In the genomic region with DNA sequence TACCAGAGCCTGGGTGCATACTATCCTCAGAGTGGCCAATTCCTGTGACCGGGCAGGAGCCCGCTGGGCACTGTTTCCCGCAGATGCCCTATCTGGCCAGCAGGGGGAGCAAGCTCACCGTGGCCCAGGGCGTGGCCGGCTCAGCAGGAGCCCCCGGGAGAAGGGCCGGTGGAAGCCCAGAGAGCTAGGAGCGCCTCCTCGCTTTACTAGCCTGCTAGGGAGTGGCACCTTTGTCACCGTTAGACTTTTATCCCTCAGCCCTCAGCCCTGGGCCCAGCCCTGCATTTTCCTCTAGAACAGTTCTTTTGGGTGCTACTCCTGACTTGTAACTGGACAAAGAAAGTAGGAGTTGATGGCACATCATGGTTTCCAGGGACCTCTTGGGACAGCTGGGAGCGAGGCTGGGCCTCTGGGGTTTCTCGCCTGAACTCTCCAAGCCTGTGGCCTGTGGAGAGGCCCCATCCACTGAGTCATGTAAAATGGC, we compare ENCODE assay signal across 9 cellular contexts. TPM values are rescaled to one million over a fixed set of nuclear protein-coding genes. Genes with fewer than 3 reads are reported as not detected.
A peak's percentile ranks its signal among the peaks of the same experiment; 100 is the strongest.
DNase-seq lines count a peak whose midpoint lies in the region; ATAC-seq and TF ChIP-seq lines count a peak whose summit lies in the region.
"Had no signal": no experiment of that assay in that cellular context is flagged by ENCODE, and none has a peak within 500 bp of the region (broad histone marks: within the 10 kb centered on the region; RNA-seq: fewer than 3 reads in every experiment).

No MANE protein-coding gene starts in this region.

- no peak overlapping the region for H4K91ac ChIP-seq in IMR-90 (ENCODE audit: insufficient read depth, low read depth, low read length)

- 11% methylated on average over 3 of the region's 13 CpGs; no CpG with 5 or more reads in 1 of the 2 experiments for WGBS in IMR-90 (ENCODE audit: extremely low coverage in 2 of 2, insufficient read length in 1 of 2), 2 experiments
- WGBS in ovary, 3 donors, result 24 to 27% (median 24%) methylated on average over 13 of the region's 13 CpGs
- 14% methylated on average over 13 of the region's 13 CpGs; no CpG with 5 or more reads in 1 of the 2 donors for WGBS in transverse colon (ENCODE audit: low coverage in 1 of 2), 2 donors

- no peak overlapping the region for H2AK5ac ChIP-seq in IMR-90 (ENCODE audit: low read depth, low read length)

- peak overlapping the region; percentile 87 for H3K27ac Mint-ChIP-seq in activated T-helper 17 cell treated with anti-CD3 and anti-CD28 coated beads, Interleukin-2, amount 50 U/mL, for 72 hours

- H3K4me1 ChIP-seq in DOHH2 (ENCODE audit: control insufficient read depth, low read length), result no peaks in the 10 kb centered on the region
- H3K4me1 ChIP-seq in IMR-90 (ENCODE audit: control insufficient read depth, insufficient read depth, low read length), result no peaks in the 10 kb centered on the region
- no peaks in the 10 kb centered on the region for H3K4me1 ChIP-seq in RWPE2 (ENCODE audit: insufficient read depth, poor library complexity, severe bottlenecking)
- no peaks in the 10 kb centered on the region for H3K4me1 ChIP-seq in ovary (ENCODE audit: insufficient read depth)
- no peaks in the 10 kb centered on the region for H3K4me1 ChIP-seq in transverse colon

- H3F3A ChIP-seq in DOHH2 (ENCODE audit: control insufficient read depth, insufficient read depth), result no peaks in the 10 kb centered on the region

- no peaks in the 10 kb centered on the region for H3K27me3 Mint-ChIP-seq in activated T-helper 17 cell treated with anti-CD3 and anti-CD28 coated beads, Interleukin-2, amount 50 U/mL, for 72 hours

- no peak overlapping the region for H2BK120ac ChIP-seq in IMR-90 (ENCODE audit: low read depth, low read length)

- peak; percentile 97 for TF ChIP-seq CTCF in DOHH2 (IDR thresholded peaks at IDR 0.05; ENCODE audit: low read depth, low read length, poor library complexity, severe bottlenecking)
- TF ChIP-seq CTCF in IMR-90 (conservative IDR thresholded peaks at IDR 0.05; ENCODE audit: low read depth, low read length), result peak; percentile 91
- TF ChIP-seq CTCF in RWPE2 (IDR thresholded peaks at IDR 0.05; ENCODE audit: poor library complexity, severe bottlenecking), result peak; percentile 95
- TF ChIP-seq CTCF in fibroblast of villous mesenchyme (IDR thresholded peaks at IDR 0.05; ENCODE audit: insufficient read depth, low read depth, low read length), result peak; percentile 98
- peak; percentile 74 to 86 (median 79) for TF ChIP-seq CTCF in ovary (IDR thresholded peaks at IDR 0.05)
- TF ChIP-seq CTCF in transverse colon (IDR thresholded peaks at IDR 0.05), result peak; percentile 86 to 98 (median 93)

- H3K9me1 ChIP-seq in IMR-90 (ENCODE audit: insufficient read depth, low read length), result no peaks in the 10 kb centered on the region

- H3K18ac ChIP-seq in IMR-90 (ENCODE audit: low read depth, low read length), result no peak overlapping the region

- no peaks in the 10 kb centered on the region for H4K20me1 ChIP-seq in DOHH2 (ENCODE audit: control insufficient read depth, insufficient read depth, low read depth, low read length)
- no peaks in the 10 kb centered on the region for H4K20me1 ChIP-seq in IMR-90 (ENCODE audit: insufficient read depth, low read length)

- H3K56ac ChIP-seq in IMR-90 (ENCODE audit: extremely low read depth, insufficient read depth, low read length), result no peak overlapping the region

- H3K9ac ChIP-seq in IMR-90 (ENCODE audit: low read depth, low read length), result no peak overlapping the region

- no peaks in the 10 kb centered on the region for H3K36me3 ChIP-seq in DOHH2 (ENCODE audit: control insufficient read depth, low read length)
- H3K36me3 ChIP-seq in IMR-90 (ENCODE audit: control insufficient read depth, insufficient read depth, low read length), result no peaks in the 10 kb centered on the region
- H3K36me3 ChIP-seq in RWPE2 (ENCODE audit: low read depth), result no peaks in the 10 kb centered on the region
- H3K36me3 ChIP-seq in ovary, result no peaks in the 10 kb centered on the region
- H3K36me3 ChIP-seq in transverse colon, result no peaks in the 10 kb centered on the region

- H3K4ac ChIP-seq in IMR-90 (ENCODE audit: low read depth, low read length), result no peak overlapping the region

- no peaks in the 10 kb centered on the region for H3K79me1 ChIP-seq in IMR-90 (ENCODE audit: low read depth in 1 of 2, low read length in 2 of 2)

- CTCF ChIA-PET in IMR-90 (lab: Yijun Ruan, JAX), result interaction anchor here (0.7 to 1.6 kb wide), 4 partner anchors 8 to 525 kb away, joined by 3 to 7 read pairs (median 4); no protein-coding TSS in a partner anchor

- no peak overlapping the region for H3K4me3 ChIP-seq in DOHH2 (ENCODE audit: low read length)
- H3K4me3 ChIP-seq in IMR-90 (ENCODE audit: insufficient read depth, low read depth, low read length), result no peak overlapping the region
- H3K4me3 ChIP-seq in RWPE2 (ENCODE audit: severe bottlenecking), result no peak overlapping the region
- H3K4me3 ChIP-seq in fibroblast of villous mesenchyme (ENCODE audit: low read depth, low read length), result no peak overlapping the region
- no peak overlapping the region for H3K4me3 ChIP-seq in ovary
- no peak overlapping the region for H3K4me3 ChIP-seq in transverse colon

- H3K14ac ChIP-seq in IMR-90 (replicated peaks; ENCODE audit: low read depth, low read length), result no peak overlapping the region

- H3K9me2 ChIP-seq in DOHH2 (replicated peaks; ENCODE audit: control insufficient read depth, low read length), result no peaks in the 10 kb centered on the region

- no peaks in the 10 kb centered on the region for H3K36me3 Mint-ChIP-seq in activated T-helper 17 cell treated with anti-CD3 and anti-CD28 coated beads, Interleukin-2, amount 50 U/mL, for 72 hours (ENCODE audit: low read depth)

- in situ Hi-C loops in IMR-90 (cut with MboI; ENCODE audit: low sequenced_read_pairs) (no loop called here), transverse colon (cut with MboI; ENCODE audit: low pct_ligation_motif_present in 1 of 4, low pct_unique_long_range_greater_than_20kb in 1 of 4, low sequenced_read_pairs in 3 of 4) (no loop called here)

- no peak overlapping the region for H3K23ac ChIP-seq in IMR-90 (ENCODE audit: low read depth, low read length)

- DNase-seq in IMR-90 (peak; percentile 46), RWPE2 (ENCODE audit: low spot score) (no peak), fibroblast of villous mesenchyme (ENCODE audit: low read depth) (peak; percentile 50), ovary (peak; percentile 44 to 78 (median 69)), transverse colon (peak; percentile 70)

- H3K4me3 Mint-ChIP-seq in activated T-helper 17 cell treated with anti-CD3 and anti-CD28 coated beads, Interleukin-2, amount 50 U/mL, for 72 hours, result peak overlapping the region; percentile 69

- H3K9me3 Mint-ChIP-seq in activated T-helper 17 cell treated with anti-CD3 and anti-CD28 coated beads, Interleukin-2, amount 50 U/mL, for 72 hours, result no peaks in the 10 kb centered on the region

- no peak overlapping the region; a peak in 1 of 4 replicates for H4K8ac ChIP-seq in IMR-90 (ENCODE audit: low read depth in 2 of 2, low read length in 2 of 2)

- H2AK9ac ChIP-seq in IMR-90 (replicated peaks; ENCODE audit: low read depth, low read length, poor library complexity), result no peak overlapping the region

- no peak for TF ChIP-seq POLR2A in IMR-90 (IDR thresholded peaks at IDR 0.05; ENCODE audit: low read depth, low read length)
- no peak for TF ChIP-seq POLR2A in ovary (IDR thresholded peaks at IDR 0.05)
- TF ChIP-seq POLR2A in transverse colon (IDR thresholded peaks at IDR 0.05), result no peak

- H2AFZ ChIP-seq in IMR-90 (replicated peaks; ENCODE audit: low read length, poor library complexity), result peak overlapping the region; percentile 76

- no peak overlapping the region for H2BK5ac ChIP-seq in IMR-90 (ENCODE audit: low read depth, low read length, poor library complexity, severe bottlenecking)

- no TSS peak for BruUV-seq in IMR-90 (replicated peaks; lab: Mats Ljungman, UMichigan)

- dilution Hi-C loops in IMR-90 (cut with HindIII; ENCODE audit: low sequenced_read_pairs, unreplicated experiment), result no loop called here

- H3K27me3 ChIP-seq in DOHH2 (ENCODE audit: control insufficient read depth, low read length) (no peaks in the 10 kb centered on the region), IMR-90 (ENCODE audit: control insufficient read depth, insufficient read depth, low read length) (peaks cover 14% of the 10 kb centered on the region; the same call in 1 of the 2 replicates), RWPE2 (ENCODE audit: insufficient read depth, poor library complexity, severe bottlenecking) (no peaks in the 10 kb centered on the region), ovary (no peaks in the 10 kb centered on the region), transverse colon (no peaks in the 10 kb centered on the region)

- no peak overlapping the region for H4K5ac ChIP-seq in IMR-90 (ENCODE audit: low read depth, low read length)

- H3K27ac ChIP-seq in DOHH2 (ENCODE audit: low read depth, low read length), result no peak overlapping the region
- H3K27ac ChIP-seq in IMR-90 (ENCODE audit: insufficient read depth, low read length), result no peak overlapping the region
- no peak overlapping the region for H3K27ac ChIP-seq in RWPE2 (ENCODE audit: poor library complexity, severe bottlenecking)
- no peak overlapping the region for H3K27ac ChIP-seq in ovary
- no peak overlapping the region for H3K27ac ChIP-seq in transverse colon
- H3K27ac ChIP-seq: epithelial cell of prostate had no signal

- H2BK15ac ChIP-seq in IMR-90 (ENCODE audit: low read depth, low read length), result no peak overlapping the region

- no peaks in the 10 kb centered on the region for H3K9me3 ChIP-seq in DOHH2 (ENCODE audit: control insufficient read depth, insufficient read depth, low read length)
- peaks cover 5% of the 10 kb centered on the region; the same call in 1 of the 2 replicates for H3K9me3 ChIP-seq in IMR-90 (ENCODE audit: control insufficient read depth, insufficient read depth, low read length)
- peaks cover 4% of the 10 kb centered on the region for H3K9me3 ChIP-seq in RWPE2 (ENCODE audit: severe bottlenecking)
- no peaks in the 10 kb centered on the region for H3K9me3 ChIP-seq in ovary
- H3K9me3 ChIP-seq in transverse colon, result no peaks in the 10 kb centered on the region

- TF ChIP-seq EP300 in ovary (IDR thresholded peaks at IDR 0.05) (no peak), transverse colon (IDR thresholded peaks at IDR 0.05; ENCODE audit: low read depth) (no peak)

- H2BK20ac ChIP-seq in IMR-90 (ENCODE audit: low read depth, low read length), result no peak overlapping the region

- TF ChIP-seq RAD21 in IMR-90 (IDR thresholded peaks at IDR 0.05; ENCODE audit: low read length), result peak; percentile 91

- H3K4me2 ChIP-seq in DOHH2 (ENCODE audit: low read length) (no peak overlapping the region), IMR-90 (ENCODE audit: low read depth, low read length) (no peak overlapping the region)

- ATAC-seq in GM21529 (IDR thresholded peaks at IDR 0.05; ENCODE audit: unreplicated experiment), result peak; percentile 90
- ATAC-seq in IMR-90 (ENCODE audit: low read depth), result peak; percentile 99
- peak; percentile 90 for ATAC-seq in RWPE2 (ENCODE audit: low read depth)
- ATAC-seq in activated T-helper 17 cell treated with anti-CD3 and anti-CD28 coated beads, Interleukin-2, amount 50 U/mL, for 72 hours (replicated peaks), result peak; percentile 52

- H3K79me2 ChIP-seq in DOHH2 (ENCODE audit: control insufficient read depth, low read length), result no peaks in the 10 kb centered on the region

- POLR2A ChIA-PET in IMR-90 (lab: Charles Lee; ENCODE audit: unreplicated experiment), result no interaction called here

- peaks cover 12% of the 10 kb centered on the region for H3K4me1 Mint-ChIP-seq in activated T-helper 17 cell treated with anti-CD3 and anti-CD28 coated beads, Interleukin-2, amount 50 U/mL, for 72 hours

- intact Hi-C loops in IMR-90 (cut with micrococcal nuclease) (loop anchor here (1.0 to 10.0 kb wide), 3 partner anchors 472 to 972 kb away; no protein-coding TSS in a partner anchor), ovary (cut with DNase I) (loop anchor here in 2 of 4 donors (5.0 to 10.0 kb wide), 2 partner anchors 119 to 472 kb away; no protein-coding TSS in a partner anchor), transverse colon (cut with DNase I; ENCODE audit: low total_unique reads) (no loop called here)

RNA-seq across cellular contexts. Expression of a gene that starts 24.0 kb away (rescaled TPM):
- total RNA-seq in IMR-90 (2012; rRNA removed) (6.8 and 7.8 TPM in 2 replicates), fibroblast of villous mesenchyme (5.8 and 10.4 TPM in 2 replicates), ovary (10 to 100 TPM in 5 of 7 donors, 1 to 10 TPM in 2; 5.7 to 19.0 (median 11.7) TPM), transverse colon (10 to 100 TPM; 16.8 to 99.1 (median 23.1) TPM)
- polyA plus RNA-seq in IMR-90 (2012; rRNA removed) (8.2 and 8.7 TPM in 2 replicates), ovary (1 to 10 TPM; 5.9 to 8.5 TPM)
- polyA plus RNA-seq in IMR-90 (2012; cell fraction: cytosol; rRNA removed), result 7.2 and 12.6 TPM in 2 replicates
- polyA plus RNA-seq in IMR-90 (2012; cell fraction: nucleus; rRNA removed; ENCODE audit: low replicate concordance), result 4.4 and 6.8 TPM in 2 replicates
- 10 to 100 TPM in 1 of 2 donors, 1 to 10 TPM in 1; 7.5 to 11.2 TPM for total RNA-seq in activated T-helper 17 cell treated with anti-CD3 and anti-CD28 coated beads, Interleukin-2, amount 50 U/mL, for 72 hours

RNA-seq across cellular contexts. Expression of a gene that starts 56.8 kb away (rescaled TPM):
- total RNA-seq in IMR-90 (2012; rRNA removed) (13.6 and 19.2 TPM in 2 replicates), fibroblast of villous mesenchyme (18.0 and 28.5 TPM in 2 replicates), ovary (10 to 100 TPM; 22.5 to 45.7 (median 36.0) TPM), transverse colon (10 to 100 TPM; 18.7 to 46.6 (median 25.8) TPM)
- polyA plus RNA-seq in IMR-90 (2012; rRNA removed) (2.9 and 4.0 TPM in 2 replicates), ovary (10 to 100 TPM in 1 of 2 donors, 1 to 10 TPM in 1; 3.4 to 11.1 TPM)
- polyA plus RNA-seq in IMR-90 (2012; cell fraction: cytosol; rRNA removed), result 1.4 and 1.5 TPM in 2 replicates
- 2.3 and 13.7 TPM in 2 replicates for polyA plus RNA-seq in IMR-90 (2012; cell fraction: nucleus; rRNA removed; ENCODE audit: low replicate concordance)
- 10 to 100 TPM; 34.9 to 49.4 TPM for total RNA-seq in activated T-helper 17 cell treated with anti-CD3 and anti-CD28 coated beads, Interleukin-2, amount 50 U/mL, for 72 hours
